22 cellular contexts compared by ENCODE assay signal in genomic region chr3:27667751-27668150, GRCh38. TPM values are rescaled to one million over a fixed set of nuclear protein-coding genes. Genes with fewer than 3 reads are reported as not detected.
A peak's percentile ranks its signal among the peaks of the same experiment; 100 is the strongest.
DNase-seq lines count a peak whose midpoint lies in the region; ATAC-seq, FAIRE-seq and TF ChIP-seq lines count a peak whose summit lies in the region.
"Had no signal": no experiment of that assay in that cellular context is flagged by ENCODE, and none has a peak within 500 bp of the region (broad histone marks: within the 10 kb centered on the region; RNA-seq: fewer than 3 reads in every experiment).

No MANE protein-coding gene starts in this region.

- BruUV-seq in endothelial cell of umbilical vein (replicated peaks; lab: Mats Ljungman, UMichigan): no TSS peak

- peak overlapping the region; percentile 45 for H3K27ac Mint-ChIP-seq in GM23338
- peak overlapping the region; percentile 64 for H3K27ac Mint-ChIP-seq in activated T-helper 1 cell treated with anti-CD3 and anti-CD28 coated beads, Interleukin-12 subunit alpha, Interleukin-12 subunit beta, Interleukin-2, Interleukin-4 antibody, amounts not matched to agents 30 ng/mL and 10 ng/mL and 1 ng/mL, durations not matched to agents 14 hours and 24 hours and 36 hours
- H3K27ac Mint-ChIP-seq: CD4-positive, CD25-positive, alpha-beta regulatory T cell had no signal

- H3K4me3 ChIP-seq in GM23338 (no peak overlapping the region), endothelial cell of umbilical vein (replicated peaks in 1 of 3; ENCODE audit: insufficient read depth in 1 of 3, low read depth in 1 of 3, low read length in 3 of 3) (no peak overlapping the region), lower leg skin (ENCODE audit: low read depth, poor library complexity, severe bottlenecking) (no peak overlapping the region)
- H3K4me3 ChIP-seq: GM12878 had no signal

- H3K9me3 ChIP-seq in endothelial cell of umbilical vein (replicated peaks; ENCODE audit: control insufficient read depth, insufficient read depth, low read length): no peaks in the 10 kb centered on the region
- H3K9me3 ChIP-seq: BE2C had no signal

- H3K36me3 ChIP-seq in GM23338 (ENCODE audit: insufficient read depth) (no peaks in the 10 kb centered on the region), endothelial cell of umbilical vein (ENCODE audit: control insufficient read depth in 2 of 2, extremely low read depth in 1 of 2, insufficient read depth in 2 of 2, low read length in 2 of 2) (no peaks in the 10 kb centered on the region)
- H3K36me3 ChIP-seq: BE2C had no signal

- peaks cover 4% of the 10 kb centered on the region for H3K27me3 Mint-ChIP-seq in GM23338 (ENCODE audit: insufficient read depth, low read depth, poor library complexity)
- H3K27me3 Mint-ChIP-seq in activated T-helper 1 cell treated with anti-CD3 and anti-CD28 coated beads, Interleukin-12 subunit alpha, Interleukin-12 subunit beta, Interleukin-2, Interleukin-4 antibody, amounts not matched to agents 30 ng/mL and 10 ng/mL and 1 ng/mL, durations not matched to agents 14 hours and 24 hours and 36 hours (ENCODE audit: insufficient read depth): no peaks in the 10 kb centered on the region
- H3K27me3 Mint-ChIP-seq: CD4-positive, CD25-positive, alpha-beta regulatory T cell; CD8-positive, alpha-beta memory T cell had no signal

- no peak overlapping the region for H2AFZ ChIP-seq in GM23338
- H2AFZ ChIP-seq in endothelial cell of umbilical vein (ENCODE audit: low read depth, low read length): no peak overlapping the region

- H3K9me3 Mint-ChIP-seq in GM23338: no peaks in the 10 kb centered on the region
- peaks cover 6% of the 10 kb centered on the region for H3K9me3 Mint-ChIP-seq in activated T-helper 1 cell treated with anti-CD3 and anti-CD28 coated beads, Interleukin-12 subunit alpha, Interleukin-12 subunit beta, Interleukin-2, Interleukin-4 antibody, amounts not matched to agents 30 ng/mL and 10 ng/mL and 1 ng/mL, durations not matched to agents 14 hours and 24 hours and 36 hours
- H3K9me3 Mint-ChIP-seq: CD4-positive, CD25-positive, alpha-beta regulatory T cell; CD8-positive, alpha-beta memory T cell; HFFc6; IgD-negative memory B cell had no signal

- H3K27ac ChIP-seq in GM23338 (ENCODE audit: low read depth) (no peak overlapping the region), endothelial cell of umbilical vein (ENCODE audit: insufficient read depth, low read depth, low read length) (no peak overlapping the region)

- H3K27me3 ChIP-seq in GM23338 (ENCODE audit: insufficient read depth) (no peaks in the 10 kb centered on the region), endothelial cell of umbilical vein (ENCODE audit: control insufficient read depth in 2 of 2, insufficient read depth in 2 of 2, low read length in 2 of 2) (no peaks in the 10 kb centered on the region)
- H3K27me3 ChIP-seq: BE2C had no signal

- intact Hi-C loops in activated T-helper 1 cell treated with anti-CD3 and anti-CD28 coated beads, Interleukin-12 subunit alpha, Interleukin-12 subunit beta, Interleukin-2, Interleukin-4 antibody, amounts not matched to agents 30 ng/mL and 10 ng/mL and 1 ng/mL, durations not matched to agents 14 hours and 24 hours and 36 hours (cut with micrococcal nuclease): no loop called here
- intact Hi-C loops in endothelial cell of umbilical vein (cut with micrococcal nuclease) (no loop called here), lower leg skin (cut with DNase I; ENCODE audit: low total_unique reads) (no loop called here)

- no peaks in the 10 kb centered on the region for H3K36me3 Mint-ChIP-seq in GM23338 (ENCODE audit: low read depth)
- peaks cover 5% of the 10 kb centered on the region for H3K36me3 Mint-ChIP-seq in activated T-helper 1 cell treated with anti-CD3 and anti-CD28 coated beads, Interleukin-12 subunit alpha, Interleukin-12 subunit beta, Interleukin-2, Interleukin-4 antibody, amounts not matched to agents 30 ng/mL and 10 ng/mL and 1 ng/mL, durations not matched to agents 14 hours and 24 hours and 36 hours (ENCODE audit: low read depth)
- H3K36me3 Mint-ChIP-seq: CD4-positive, CD25-positive, alpha-beta regulatory T cell; IgD-negative memory B cell had no signal

- FAIRE-seq in HTR-8/SVneo (lab: Jason Lieb, UNC) (peak; percentile 38), endothelial cell of umbilical vein (lab: Jason Lieb, UNC) (no peak)
- FAIRE-seq: GM12878, GM19239, H54 had no signal

- ATAC-seq in GM23338: no peak
- ATAC-seq: GM12878, HCT116 had no signal

- H3K4me2 ChIP-seq in GM23338 (peak overlapping the region; percentile 48; the same call in 1 of the 2 replicates), endothelial cell of umbilical vein (ENCODE audit: insufficient read depth, low read length) (no peak overlapping the region)

- H4K20me1 ChIP-seq in GM23338 (replicated peaks; ENCODE audit: insufficient read depth) (no peaks in the 10 kb centered on the region), endothelial cell of umbilical vein (replicated peaks; ENCODE audit: control insufficient read depth, extremely low read depth, insufficient read depth, low read length) (no peaks in the 10 kb centered on the region)

- peaks cover 21% of the 10 kb centered on the region for H3K4me1 Mint-ChIP-seq in GM23338
- H3K4me1 Mint-ChIP-seq in activated T-helper 1 cell treated with anti-CD3 and anti-CD28 coated beads, Interleukin-12 subunit alpha, Interleukin-12 subunit beta, Interleukin-2, Interleukin-4 antibody, amounts not matched to agents 30 ng/mL and 10 ng/mL and 1 ng/mL, durations not matched to agents 14 hours and 24 hours and 36 hours (ENCODE audit: low read depth): peaks cover 29% of the 10 kb centered on the region

- CTCF ChIA-PET in endothelial cell of umbilical vein (lab: Charles Lee): no interaction called here

- H3K9ac ChIP-seq in endothelial cell of umbilical vein (replicated peaks; ENCODE audit: extremely low read depth, insufficient read depth, low read length): no peak overlapping the region

- POLR2A ChIA-PET in endothelial cell of umbilical vein (lab: Charles Lee): no interaction called here

- no peaks in the 10 kb centered on the region; the same call in none of the 2 replicates for H3K9me2 ChIP-seq in GM23338 (ENCODE audit: insufficient read depth)

- 60 to 63% methylated on average over 2 of the region's 2 CpGs for WGBS in lower leg skin, 2 donors

- H3K79me2 ChIP-seq in GM23338 (replicated peaks; ENCODE audit: insufficient read depth): no peaks in the 10 kb centered on the region
- no peaks in the 10 kb centered on the region for H3K79me2 ChIP-seq in endothelial cell of umbilical vein (ENCODE audit: control insufficient read depth, insufficient read depth, low read length)

- no peaks in the 10 kb centered on the region for H3F3A ChIP-seq in GM23338 (replicated peaks; ENCODE audit: low read depth)

- TF ChIP-seq CTCF in GM23338 (conservative IDR thresholded peaks at IDR 0.05; ENCODE audit: low read depth in 2 of 2) (no peak), endothelial cell of umbilical vein (IDR thresholded peaks at IDR 0.05; ENCODE audit: extremely low read depth in 1 of 2, insufficient read depth in 1 of 2, low read depth in 1 of 2, low read length in 2 of 2) (no peak), lower leg skin (IDR thresholded peaks at IDR 0.05) (no peak)

- TF ChIP-seq POLR2A in endothelial cell of umbilical vein (IDR thresholded peaks at IDR 0.05; ENCODE audit: low read depth, low read length) (no peak), lower leg skin (IDR thresholded peaks at IDR 0.05) (no peak)

- H3K9me1 ChIP-seq in endothelial cell of umbilical vein (replicated peaks; ENCODE audit: control insufficient read depth, extremely low read depth, insufficient read depth, low read length): no peaks in the 10 kb centered on the region

- no peak overlapping the region for H3K4me3 Mint-ChIP-seq in GM23338
- no peak overlapping the region for H3K4me3 Mint-ChIP-seq in activated T-helper 1 cell treated with anti-CD3 and anti-CD28 coated beads, Interleukin-12 subunit alpha, Interleukin-12 subunit beta, Interleukin-2, Interleukin-4 antibody, amounts not matched to agents 30 ng/mL and 10 ng/mL and 1 ng/mL, durations not matched to agents 14 hours and 24 hours and 36 hours
- H3K4me3 Mint-ChIP-seq: CD4-positive, CD25-positive, alpha-beta regulatory T cell; CD8-positive, alpha-beta memory T cell; HFFc6 had no signal

- H3K4me1 ChIP-seq in GM23338 (ENCODE audit: insufficient read depth) (peaks cover 29% of the 10 kb centered on the region), endothelial cell of umbilical vein (ENCODE audit: control insufficient read depth, extremely low read depth, insufficient read depth, low read length) (no peaks in the 10 kb centered on the region)
- H3K4me1 ChIP-seq: BE2C had no signal

- DNase-seq in GM23338 (ENCODE audit: low spot score) (no peak), HTR-8/SVneo (ENCODE audit: insufficient read length, low spot score) (no peak), endothelial cell of umbilical vein (ENCODE audit: low read depth, low spot score) (peak; percentile 15), lower leg skin (ENCODE audit: low spot score in 2 of 2) (no peak)
- DNase-seq in activated T-helper 1 cell treated with anti-CD3 and anti-CD28 coated beads, Interleukin-12 subunit alpha, Interleukin-12 subunit beta, Interleukin-2, Interleukin-4 antibody, amounts not matched to agents 30 ng/mL and 10 ng/mL and 1 ng/mL, durations not matched to agents 14 hours and 24 hours and 36 hours (ENCODE audit: low spot score): no peak
- DNase-seq in stimulated activated CD4-positive, alpha-beta T cell treated with anti-CD3 and anti-CD28 coated beads, Interleukin-4, amount 100 ng/mL, for 24 hours: no peak
- no peak for DNase-seq in activated CD8-positive, alpha-beta memory T cell treated with anti-CD3 and anti-CD28 coated beads, Interleukin-2, amount 50 U/mL, for 48 hours
- DNase-seq: BE2C; C1 segment of cervical spinal cord; CD4-positive, CD25-positive, alpha-beta regulatory T cell; CD8-positive, alpha-beta memory T cell; COR-L47; DMS 273 treated with DMSO at 0.1 percent for 48 hours; DMS53; DND-41; EL; HFFc6 had no signal

- dilution Hi-C loops in endothelial cell of umbilical vein (cut with MboI; ENCODE audit: extremely low pct_ligation_motif_present, low sequenced_read_pairs): no loop called here

RNA-seq across cellular contexts. Expression of gene EOMES, which starts 54.4 kb away (rescaled TPM):
- 0.10 TPM in 1 of 2 replicates, not detected in the other for total RNA-seq in GM23338 (2014; rRNA removed; shearing (Covaris generic))
- polyA plus RNA-seq in GM23338 (2016; fragmentation: Nextera tagmentation; extraction: Ambion mirVana) (0.10 TPM in 2 replicates), endothelial cell of umbilical vein (not detected in 2 replicates)
- total RNA-seq in activated T-helper 1 cell treated with anti-CD3 and anti-CD28 coated beads, Interleukin-12 subunit alpha, Interleukin-12 subunit beta, Interleukin-2, Interleukin-4 antibody, amounts not matched to agents 30 ng/mL and 10 ng/mL and 1 ng/mL, durations not matched to agents 14 hours and 24 hours and 36 hours: 29.6 and 30.7 TPM in 2 replicates
- total RNA-seq in endothelial cell of umbilical vein (not detected in 2 replicates), lower leg skin (under 1 TPM in 1 of 4 donors, not detected in 3; 0.13 TPM)
- not detected in 2 replicates for polyA plus RNA-seq in endothelial cell of umbilical vein (2011; cell fraction: cytosol; rRNA removed)
- not detected in 2 replicates for polyA plus RNA-seq in endothelial cell of umbilical vein (2011; cell fraction: nucleus; rRNA removed)
- not detected in 2 replicates for polyA plus RNA-seq in endothelial cell of umbilical vein (2012)
- not detected in 2 replicates for polyA minus RNA-seq in endothelial cell of umbilical vein
- not detected for polyA minus RNA-seq in endothelial cell of umbilical vein (2011; cell fraction: cytosol; rRNA and poly(A)+ RNA removed)
- not detected in 2 replicates for polyA minus RNA-seq in endothelial cell of umbilical vein (2011; cell fraction: nucleus; rRNA and poly(A)+ RNA removed)
- total RNA-seq: HFFc6 had no signal

Comparison
In these comparisons a context has a peak if more than half of its experiments do, and no peak if none do; other contexts are left out.
1. RNA of gene EOMES, which starts 54.4 kb away (total RNA-seq): 29.6 to 30.7 TPM in activated T-helper 1 cell treated with anti-CD3 and anti-CD28 coated beads, Interleukin-12 subunit alpha, Interleukin-12 subunit beta, Interleukin-2, Interleukin-4 antibody, amounts not matched to agents 30 ng/mL and 10 ng/mL and 1 ng/mL, durations not matched to agents 14 hours and 24 hours and 36 hours; 0.10 TPM in GM23338, 0.13 TPM in lower leg skin and not detected in endothelial cell of umbilical vein; every median in the first group is over 10 times any median in the second.